In the genomic region with DNA sequence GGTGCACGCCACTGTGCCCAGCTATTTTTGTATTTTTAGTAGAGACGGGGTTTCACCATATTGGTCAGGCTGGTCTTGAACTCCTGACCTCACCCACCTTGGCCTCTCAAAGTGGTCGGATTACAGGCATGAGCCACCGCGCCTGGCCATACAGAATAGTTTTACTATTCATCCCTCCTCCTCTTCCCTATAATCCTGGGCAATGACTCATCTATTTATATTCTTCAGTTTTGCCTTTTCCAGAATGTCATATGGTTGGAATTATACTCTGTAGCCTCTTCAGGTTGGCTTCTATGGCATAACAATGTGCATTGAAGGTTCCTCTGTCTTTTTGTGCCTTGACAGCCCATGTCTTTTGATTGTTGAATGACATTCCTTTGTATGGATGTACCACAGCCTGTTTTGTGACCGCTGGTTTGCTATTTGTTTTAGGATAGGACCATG, we compare ENCODE assay signal across 21 cellular contexts. TPM values are rescaled to one million over a fixed set of nuclear protein-coding genes. Genes with fewer than 3 reads are reported as not detected.
A peak's percentile ranks its signal among the peaks of the same experiment; 100 is the strongest.
DNase-seq lines count a peak whose midpoint lies in the region; FAIRE-seq and TF ChIP-seq lines count a peak whose summit lies in the region.
"Had no signal": no experiment of that assay in that cellular context is flagged by ENCODE, and none has a peak within 500 bp of the region (broad histone marks: within the 10 kb centered on the region; RNA-seq: fewer than 3 reads in every experiment).

No MANE protein-coding gene starts in this region.

- peak; percentile 29 for DNase-seq in DMS53 treated with DMSO at 0.1 percent for 48 hours (lab: John Stamatoyannopoulos, UW; ENCODE audit: unreplicated experiment)
- DNase-seq in M059J (ENCODE audit: low read depth) = peak; percentile 68
- DNase-seq in bronchial epithelial cell (ENCODE audit: low read depth) = peak; percentile 24
- DNase-seq in GM19239 (ENCODE audit: insufficient read length, low spot score) = no peak
- no peak for DNase-seq in pons (ENCODE audit: low spot score)
- no peak for DNase-seq in adrenal gland
- DNase-seq: activated CD8-positive, alpha-beta memory T cell treated with anti-CD3 and anti-CD28 coated beads, Interleukin-2, amount 10 ng/mL, durations not matched to agents 7 days and 5 days; activated gamma-delta T cell; brain microvascular endothelial cell; CD4-positive, CD25-positive, alpha-beta regulatory T cell; effector CD4-positive, alpha-beta T cell; H9; Karpas-422; lower lobe of right lung; NCI-H1417 treated with DMSO at 0.1 percent for 48 hours; retina; stimulated activated CD4-positive, alpha-beta T cell treated with anti-CD3 and anti-CD28 coated beads, Interleukin-1b, Interleukin-23, amount 100 ng/mL, for 48 hours; substantia nigra had no signal

- no peak for TF ChIP-seq POLR2A in adrenal gland (IDR thresholded peaks at IDR 0.05)

- H3K4me1 ChIP-seq in neutrophil (ENCODE audit: control insufficient read depth in 1 of 2, insufficient read depth in 1 of 2, low read depth in 1 of 2, low read length in 1 of 2) = peaks cover 38 to 46% of the 10 kb centered on the region in 2 experiments
- peaks cover 5 to 9% of the 10 kb centered on the region in 2 donors for H3K4me1 ChIP-seq in adrenal gland (replicated peaks in 1 of 2)

- H3K27me3 ChIP-seq in bronchial epithelial cell (ENCODE audit: control insufficient read depth, insufficient read depth, low read length) (no peaks in the 10 kb centered on the region), neutrophil (no peaks in the 10 kb centered on the region), adrenal gland (no peaks in the 10 kb centered on the region)
- H3K27me3 ChIP-seq: brain microvascular endothelial cell had no signal

- H3K9me3 ChIP-seq in neutrophil = no peaks in the 10 kb centered on the region
- no peaks in the 10 kb centered on the region for H3K9me3 ChIP-seq in adrenal gland (replicated peaks in 1 of 3)
- H3K9me3 ChIP-seq: lower lobe of right lung had no signal

- intact Hi-C loops in adrenal gland (cut with DNase I) = no loop called here

- no peak for FAIRE-seq in bronchial epithelial cell (lab: Jason Lieb, UNC)
- no peak for FAIRE-seq in GM19239 (lab: Jason Lieb, UNC)
- FAIRE-seq: frontal cortex had no signal

- TF ChIP-seq CTCF in bronchial epithelial cell (IDR thresholded peaks at IDR 0.05; ENCODE audit: insufficient read depth, low read length, severe bottlenecking) (no peak), neutrophil (IDR thresholded peaks at IDR 0.05) (no peak), adrenal gland (IDR thresholded peaks at IDR 0.05) (no peak)

- WGBS in adrenal gland, 4 donors = 90 to 96% (median 92%) methylated on average over 6 of the region's 6 CpGs

- H3K4me3 ChIP-seq in bronchial epithelial cell (ENCODE audit: low read depth, low read length) (no peak overlapping the region), neutrophil (ENCODE audit: low read depth in 1 of 2, low read length in 1 of 2) (no peak overlapping the region), adrenal gland (no peak overlapping the region)
- H3K4me3 ChIP-seq: lower lobe of right lung had no signal

- H3K36me3 ChIP-seq in bronchial epithelial cell (ENCODE audit: control insufficient read depth, insufficient read depth, low read length) = no peaks in the 10 kb centered on the region
- no peaks in the 10 kb centered on the region for H3K36me3 ChIP-seq in neutrophil
- H3K36me3 ChIP-seq in adrenal gland (replicated peaks in 1 of 2) = no peaks in the 10 kb centered on the region
- H3K36me3 ChIP-seq: brain microvascular endothelial cell, lower lobe of right lung had no signal

- peak overlapping the region; percentile 78 for H3K27ac ChIP-seq in neutrophil
- H3K27ac ChIP-seq in adrenal gland = no peak overlapping the region
- H3K27ac ChIP-seq: brain microvascular endothelial cell, lower lobe of right lung had no signal

RNA-seq across cellular contexts. Expression of gene LRP3, which starts 22.2 kb away (rescaled TPM):
- total RNA-seq in M059J (2014; rRNA removed; shearing (Covaris generic)) = 2.0 and 2.1 TPM in 2 replicates
- total RNA-seq in bronchial epithelial cell = 9.0 and 10.2 TPM in 2 replicates
- 10 to 100 TPM; 31.0 to 92.8 (median 64.2) TPM for total RNA-seq in adrenal gland
- polyA plus RNA-seq in adrenal gland = 10 to 100 TPM in 2 of 3 donors, 1 to 10 TPM in 1; 1.4 to 43.7 (median 23.7) TPM
- total RNA-seq: CD4-positive, CD25-positive, alpha-beta regulatory T cell had no signal
- polyA plus RNA-seq: CD4-positive, CD25-positive, alpha-beta regulatory T cell had no signal

RNA-seq across cellular contexts. Expression of gene WDR88, which starts 40.0 kb away (rescaled TPM):
- total RNA-seq in M059J (2014; rRNA removed; shearing (Covaris generic)) = not detected in 2 replicates
- total RNA-seq in bronchial epithelial cell (not detected in 2 replicates), adrenal gland (not detected)
- under 1 TPM in 1 of 3 donors, not detected in 2; 0.03 TPM for polyA plus RNA-seq in adrenal gland
- total RNA-seq: activated CD8-positive, alpha-beta memory T cell treated with anti-CD3 and anti-CD28 coated beads, Interleukin-2, amount 10 ng/mL, durations not matched to agents 7 days and 5 days; CD4-positive, CD25-positive, alpha-beta regulatory T cell; Daoy; frontal cortex; H9; lower lobe of right lung had no signal

RNA-seq across cellular contexts. Expression of gene SLC7A10, which starts 53.7 kb away (rescaled TPM):
- total RNA-seq in M059J (2014; rRNA removed; shearing (Covaris generic)) = not detected in 2 replicates
- total RNA-seq in bronchial epithelial cell = under 0.01 TPM in 1 of 2 replicates, not detected in the other
- total RNA-seq in adrenal gland = 1 to 10 TPM in 1 of 8 donors, under 1 TPM in 5, not detected in 2; 0.14 to 2.8 (median 0.45) TPM
- 1 to 10 TPM in 1 of 3 donors, under 1 TPM in 1, not detected in 1; 0.24 to 9.3 TPM for polyA plus RNA-seq in adrenal gland
- total RNA-seq: activated CD8-positive, alpha-beta memory T cell treated with anti-CD3 and anti-CD28 coated beads, Interleukin-2, amount 10 ng/mL, durations not matched to agents 7 days and 5 days; CD4-positive, CD25-positive, alpha-beta regulatory T cell; Daoy had no signal

Comparison
In these comparisons a context has a peak if more than half of its experiments do, and no peak if none do; other contexts are left out.
1. DNase-seq: peak in DMS53 treated with DMSO at 0.1 percent for 48 hours (single experiment), M059J (single experiment) and bronchial epithelial cell (single experiment); none in GM19239 (single experiment), pons (single experiment) and adrenal gland (0 of 7).